ENCODE assay signal across 30 cellular contexts in genomic region chr10:64329510-64329909, GRCh38.
DNase-seq lines count a peak whose midpoint lies in the region; ATAC-seq, FAIRE-seq and TF ChIP-seq lines count a peak whose summit lies in the region.
"Had no signal": no experiment of that assay in that cellular context is flagged by ENCODE, and none has a peak within 500 bp of the region (broad histone marks: within the 10 kb centered on the region; RNA-seq: fewer than 3 reads in every experiment).

No MANE protein-coding gene starts in this region.

- no peaks in the 10 kb centered on the region for H3K4me1 ChIP-seq in A549
- H3K4me1 ChIP-seq in HEK293 (ENCODE audit: control insufficient read depth, insufficient read depth, low read length), result no peaks in the 10 kb centered on the region
- H3K4me1 ChIP-seq in CD8-positive, alpha-beta memory T cell (ENCODE audit: insufficient read depth, low read length), result no peaks in the 10 kb centered on the region
- H3K4me1 ChIP-seq: BE2C; BLaER1; BLaER1 treated with 17β-estradiol and CSF1 and Interleukin-3, amounts not matched to agents 10 nM and 100 nM; Caco-2 had no signal

- no peak for TF ChIP-seq EP300 in A549 (IDR thresholded peaks at IDR 0.05)

- H3K27me3 ChIP-seq in CD8-positive, alpha-beta memory T cell (ENCODE audit: insufficient read depth, low read length, poor library complexity, severe bottlenecking), result no peaks in the 10 kb centered on the region
- H3K27me3 ChIP-seq: BE2C; BLaER1; BLaER1 treated with 17β-estradiol and CSF1 and Interleukin-3, amounts not matched to agents 10 nM and 100 nM had no signal

- TF ChIP-seq CTCF in A549 (IDR thresholded peaks at IDR 0.05) (no peak), HEK293 (tag by site-specific recombination; IDR thresholded peaks at IDR 0.05) (no peak)

- no peaks in the 10 kb centered on the region for H3K36me3 ChIP-seq in HEK293 (ENCODE audit: control insufficient read depth in 2 of 2, insufficient read depth in 1 of 2, low read length in 2 of 2)
- H3K36me3 ChIP-seq in CD8-positive, alpha-beta memory T cell (ENCODE audit: insufficient read depth, low read length), result no peaks in the 10 kb centered on the region
- H3K36me3 ChIP-seq: BE2C; BLaER1; BLaER1 treated with 17β-estradiol and CSF1 and Interleukin-3, amounts not matched to agents 10 nM and 100 nM had no signal

- no peak overlapping the region for H3K4me3 ChIP-seq in A549
- H3K4me3 ChIP-seq in HEK293 (ENCODE audit: low read depth, low read length), result no peak overlapping the region
- H3K4me3 ChIP-seq in CD8-positive, alpha-beta memory T cell (ENCODE audit: low read length), result no peak overlapping the region
- H3K4me3 ChIP-seq: BLaER1; BLaER1 treated with 17β-estradiol and CSF1 and Interleukin-3, amounts not matched to agents 10 nM and 100 nM had no signal

- no peaks in the 10 kb centered on the region for H3K27me3 Mint-ChIP-seq in CD8-positive, alpha-beta memory T cell
- H3K27me3 Mint-ChIP-seq: B cell; CD4-positive, alpha-beta memory T cell; CD4-positive, alpha-beta T cell; CD4-positive, CD25-positive, alpha-beta regulatory T cell had no signal

- H3K4me1 Mint-ChIP-seq in CD8-positive, alpha-beta memory T cell, result no peaks in the 10 kb centered on the region
- H3K4me1 Mint-ChIP-seq: B cell; CD14-positive monocyte; CD4-positive, alpha-beta memory T cell; CD4-positive, CD25-positive, alpha-beta regulatory T cell had no signal

- CTCF ChIA-PET in A549 (lab: Yijun Ruan, JAX) (no interaction called here), HEK293 (lab: Yijun Ruan, JAX) (no interaction called here)
- CTCF ChIA-PET in CD8-positive, alpha-beta memory T cell (lab: Charles Lee), result no interaction called here

- ATAC-seq in A549, result no peak
- ATAC-seq: CD8-positive, alpha-beta T cell had no signal

- POLR2A ChIA-PET in A549 (lab: Yijun Ruan, JAX), result no interaction called here
- POLR2A ChIA-PET in HEK293 (lab: Yijun Ruan, JAX), result no interaction called here
- POLR2A ChIA-PET in CD8-positive, alpha-beta memory T cell (lab: Charles Lee), result no interaction called here

- TF ChIP-seq POLR2A in A549 (IDR thresholded peaks at IDR 0.05; ENCODE audit: low read length), result no peak

- H3K9me3 Mint-ChIP-seq in CD8-positive, alpha-beta memory T cell, result peaks cover 11 to 26% (median 16%) of the 10 kb centered on the region in 5 donors

- DNase-seq in A549 (ENCODE audit: low read depth in 1 of 2, low spot score in 1 of 2), result no peak
- no peak for DNase-seq in retina
- DNase-seq in CD8-positive, alpha-beta memory T cell, result no peak
- DNase-seq: 8988T; ACHN; AML-193; BE2C; C1 segment of cervical spinal cord; Caco-2; Calu3; CD4-positive, alpha-beta memory T cell; CD4-positive, alpha-beta T cell; CD4-positive, CD25-positive, alpha-beta regulatory T cell; CD8-positive, alpha-beta T cell; COR-L47; DMS 273 treated with DMSO at 0.1 percent for 48 hours; DMS153; DMS53; DMS79; DMS79 treated with DMSO at 0.1 percent for 48 hours; DND-41; EL had no signal

- no peak for FAIRE-seq in A549 (lab: Jason Lieb, UNC)
- FAIRE-seq: D721Med had no signal

- 32% methylated on average over 5 of the region's 5 CpGs for WGBS in A549 (ENCODE audit: missing lambda C conversion rate)

- no peaks in the 10 kb centered on the region for H3K36me3 Mint-ChIP-seq in CD8-positive, alpha-beta memory T cell
- H3K36me3 Mint-ChIP-seq: CD14-positive monocyte; CD4-positive, CD25-positive, alpha-beta regulatory T cell; CD8-positive, alpha-beta T cell had no signal

- TF ChIP-seq RAD21 in A549 (conservative IDR thresholded peaks at IDR 0.05 in 1 of 2, IDR thresholded peaks at IDR 0.05 in 1 of 2), result no peak

- no peak overlapping the region for H3K4me3 Mint-ChIP-seq in CD8-positive, alpha-beta memory T cell
- H3K4me3 Mint-ChIP-seq: B cell; CD14-positive monocyte; CD4-positive, alpha-beta memory T cell; CD4-positive, alpha-beta T cell; CD4-positive, CD25-positive, alpha-beta regulatory T cell; CD8-positive, alpha-beta T cell had no signal

- no peak overlapping the region for H3K27ac ChIP-seq in A549
- H3K27ac ChIP-seq in HEK293 (ENCODE audit: extremely low read depth, low read depth, low read length), result no peak overlapping the region
- no peak overlapping the region for H3K27ac ChIP-seq in CD8-positive, alpha-beta memory T cell (ENCODE audit: low read depth, low read length)
- H3K27ac ChIP-seq: 22Rv1; BLaER1; BLaER1 treated with 17β-estradiol and CSF1 and Interleukin-3, amounts not matched to agents 10 nM and 100 nM; C4-2B had no signal

- no peak overlapping the region for H3K4me2 ChIP-seq in A549
- H3K4me2 ChIP-seq: BLaER1; BLaER1 treated with 17β-estradiol and CSF1 and Interleukin-3, amounts not matched to agents 10 nM and 100 nM had no signal

- H3K27ac Mint-ChIP-seq in CD8-positive, alpha-beta memory T cell, result no peak overlapping the region
- H3K27ac Mint-ChIP-seq: B cell; CD14-positive monocyte; CD4-positive, alpha-beta memory T cell; CD4-positive, alpha-beta T cell; CD4-positive, CD25-positive, alpha-beta regulatory T cell; CD8-positive, alpha-beta T cell had no signal

- H3K9me3 ChIP-seq in A549 (no peaks in the 10 kb centered on the region), HEK293 (ENCODE audit: control insufficient read depth, insufficient read depth, low read depth, low read length) (no peaks in the 10 kb centered on the region)
- no peaks in the 10 kb centered on the region for H3K9me3 ChIP-seq in CD8-positive, alpha-beta memory T cell (ENCODE audit: low read length)
- H3K9me3 ChIP-seq: BE2C had no signal

TF ChIP-seq in A549, 52 proteins besides CTCF, POLR2A, EP300 and RAD21:
- TF ChIP-seq ZC3H11A (IDR thresholded peaks at IDR 0.05), result peak; percentile 54; the same call in 1 of the 2 replicates
- TF ChIP-seq RCOR1 (IDR thresholded peaks at IDR 0.05; ENCODE audit: low read depth, low read length), result no peak

TF ChIP-seq in HEK293, 187 proteins besides CTCF, POLR2A, EP300 and RAD21 (continues in another document):
- no peak for TF ChIP-seq ZNF596 (tag by site-specific recombination; IDR thresholded peaks at IDR 0.05)
- TF ChIP-seq, protein P1, sequence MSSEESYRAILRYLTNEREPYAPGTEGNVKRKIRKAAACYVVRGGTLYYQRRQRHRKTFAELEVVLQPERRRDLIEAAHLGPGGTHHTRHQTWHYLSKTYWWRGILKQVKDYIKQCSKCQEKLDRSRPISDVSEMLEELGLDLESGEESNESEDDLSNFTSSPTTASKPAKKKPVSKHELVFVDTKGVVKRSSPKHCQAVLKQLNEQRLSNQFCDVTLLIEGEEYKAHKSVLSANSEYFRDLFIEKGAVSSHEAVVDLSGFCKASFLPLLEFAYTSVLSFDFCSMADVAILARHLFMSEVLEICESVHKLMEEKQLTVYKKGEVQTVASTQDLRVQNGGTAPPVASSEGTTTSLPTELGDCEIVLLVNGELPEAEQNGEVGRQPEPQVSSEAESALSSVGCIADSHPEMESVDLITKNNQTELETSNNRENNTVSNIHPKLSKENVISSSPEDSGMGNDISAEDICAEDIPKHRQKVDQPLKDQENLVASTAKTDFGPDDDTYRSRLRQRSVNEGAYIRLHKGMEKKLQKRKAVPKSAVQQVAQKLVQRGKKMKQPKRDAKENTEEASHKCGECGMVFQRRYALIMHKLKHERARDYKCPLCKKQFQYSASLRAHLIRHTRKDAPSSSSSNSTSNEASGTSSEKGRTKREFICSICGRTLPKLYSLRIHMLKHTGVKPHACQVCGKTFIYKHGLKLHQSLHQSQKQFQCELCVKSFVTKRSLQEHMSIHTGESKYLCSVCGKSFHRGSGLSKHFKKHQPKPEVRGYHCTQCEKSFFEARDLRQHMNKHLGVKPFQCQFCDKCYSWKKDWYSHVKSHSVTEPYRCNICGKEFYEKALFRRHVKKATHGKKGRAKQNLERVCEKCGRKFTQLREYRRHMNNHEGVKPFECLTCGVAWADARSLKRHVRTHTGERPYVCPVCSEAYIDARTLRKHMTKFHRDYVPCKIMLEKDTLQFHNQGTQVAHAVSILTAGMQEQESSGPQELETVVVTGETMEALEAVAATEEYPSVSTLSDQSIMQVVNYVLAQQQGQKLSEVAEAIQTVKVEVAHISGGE (tag by site-specific recombination; conservative IDR thresholded peaks at IDR 0.05; ENCODE audit: low read depth), result peak; percentile 59
- TF ChIP-seq ZNF518A (tag by site-specific recombination; conservative IDR thresholded peaks at IDR 0.05; ENCODE audit: low read depth), result peak; percentile 72
- TF ChIP-seq ZNF292 (tag by site-specific recombination; IDR thresholded peaks at IDR 0.05; ENCODE audit: borderline replicate concordance, low read depth), result 0 out of 2 replicates have a peak, but pooled peaks have one; percentile 44
- TF ChIP-seq ZNF623 (tag by site-specific recombination; IDR thresholded peaks at IDR 0.05), result peak; percentile 65

Comparison
In these comparisons a context has a peak if more than half of its experiments do, and no peak if none do; other contexts are left out.
1. Of the 5 proteins assayed by ChIP-seq in both HEK293 and A549: peak only in HEK293: REST; only in A549: none; in both: none; in neither: 4.